Comparison of ENCODE assay signal across 1 cellular context in genomic region chr1:35192853-35193664, GRCh38.
TF ChIP-seq lines count a peak whose summit lies in the region.

A gene with protein sequence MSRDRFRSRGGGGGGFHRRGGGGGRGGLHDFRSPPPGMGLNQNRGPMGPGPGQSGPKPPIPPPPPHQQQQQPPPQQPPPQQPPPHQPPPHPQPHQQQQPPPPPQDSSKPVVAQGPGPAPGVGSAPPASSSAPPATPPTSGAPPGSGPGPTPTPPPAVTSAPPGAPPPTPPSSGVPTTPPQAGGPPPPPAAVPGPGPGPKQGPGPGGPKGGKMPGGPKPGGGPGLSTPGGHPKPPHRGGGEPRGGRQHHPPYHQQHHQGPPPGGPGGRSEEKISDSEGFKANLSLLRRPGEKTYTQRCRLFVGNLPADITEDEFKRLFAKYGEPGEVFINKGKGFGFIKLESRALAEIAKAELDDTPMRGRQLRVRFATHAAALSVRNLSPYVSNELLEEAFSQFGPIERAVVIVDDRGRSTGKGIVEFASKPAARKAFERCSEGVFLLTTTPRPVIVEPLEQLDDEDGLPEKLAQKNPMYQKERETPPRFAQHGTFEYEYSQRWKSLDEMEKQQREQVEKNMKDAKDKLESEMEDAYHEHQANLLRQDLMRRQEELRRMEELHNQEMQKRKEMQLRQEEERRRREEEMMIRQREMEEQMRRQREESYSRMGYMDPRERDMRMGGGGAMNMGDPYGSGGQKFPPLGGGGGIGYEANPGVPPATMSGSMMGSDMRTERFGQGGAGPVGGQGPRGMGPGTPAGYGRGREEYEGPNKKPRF (minus strand): TSS chr1:35193145. CDS start chr1:35193049, 96 bp downstream.

TF ChIP-seq in HepG2, 621 proteins besides CTCF, POLR2A, EP300 and RAD21 (continued from another document and continues in another):
- TF ChIP-seq, protein P1, sequence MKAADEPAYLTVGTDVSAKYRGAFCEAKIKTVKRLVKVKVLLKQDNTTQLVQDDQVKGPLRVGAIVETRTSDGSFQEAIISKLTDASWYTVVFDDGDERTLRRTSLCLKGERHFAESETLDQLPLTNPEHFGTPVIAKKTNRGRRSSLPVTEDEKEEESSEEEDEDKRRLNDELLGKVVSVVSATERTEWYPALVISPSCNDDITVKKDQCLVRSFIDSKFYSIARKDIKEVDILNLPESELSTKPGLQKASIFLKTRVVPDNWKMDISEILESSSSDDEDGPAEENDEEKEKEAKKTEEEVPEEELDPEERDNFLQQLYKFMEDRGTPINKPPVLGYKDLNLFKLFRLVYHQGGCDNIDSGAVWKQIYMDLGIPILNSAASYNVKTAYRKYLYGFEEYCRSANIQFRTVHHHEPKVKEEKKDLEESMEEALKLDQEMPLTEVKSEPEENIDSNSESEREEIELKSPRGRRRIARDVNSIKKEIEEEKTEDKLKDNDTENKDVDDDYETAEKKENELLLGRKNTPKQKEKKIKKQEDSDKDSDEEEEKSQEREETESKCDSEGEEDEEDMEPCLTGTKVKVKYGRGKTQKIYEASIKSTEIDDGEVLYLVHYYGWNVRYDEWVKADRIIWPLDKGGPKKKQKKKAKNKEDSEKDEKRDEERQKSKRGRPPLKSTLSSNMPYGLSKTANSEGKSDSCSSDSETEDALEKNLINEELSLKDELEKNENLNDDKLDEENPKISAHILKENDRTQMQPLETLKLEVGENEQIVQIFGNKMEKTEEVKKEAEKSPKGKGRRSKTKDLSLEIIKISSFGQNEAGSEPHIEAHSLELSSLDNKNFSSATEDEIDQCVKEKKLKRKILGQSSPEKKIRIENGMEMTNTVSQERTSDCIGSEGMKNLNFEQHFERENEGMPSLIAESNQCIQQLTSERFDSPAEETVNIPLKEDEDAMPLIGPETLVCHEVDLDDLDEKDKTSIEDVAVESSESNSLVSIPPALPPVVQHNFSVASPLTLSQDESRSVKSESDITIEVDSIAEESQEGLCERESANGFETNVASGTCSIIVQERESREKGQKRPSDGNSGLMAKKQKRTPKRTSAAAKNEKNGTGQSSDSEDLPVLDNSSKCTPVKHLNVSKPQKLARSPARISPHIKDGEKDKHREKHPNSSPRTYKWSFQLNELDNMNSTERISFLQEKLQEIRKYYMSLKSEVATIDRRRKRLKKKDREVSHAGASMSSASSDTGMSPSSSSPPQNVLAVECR (CRISPR knock-in tag; IDR thresholded peaks at IDR 0.05; ENCODE audit: borderline replicate concordance), result peak; percentile 82; the same call in 1 of the 2 replicates
- TF ChIP-seq TEF (CRISPR knock-in tag; IDR thresholded peaks at IDR 0.05) (peak; percentile 43; the same call in 1 of the 2 replicates), SP5 (CRISPR knock-in tag; IDR thresholded peaks at IDR 0.05; ENCODE audit: borderline replicate concordance, low read depth) (no peak; the same call in 1 of the 2 replicates), ZNF678 (CRISPR knock-in tag; IDR thresholded peaks at IDR 0.05) (0 out of 2 replicates have a peak, but pooled peaks have one; percentile 57), SNRNP70 (IDR thresholded peaks at IDR 0.05; ENCODE audit: low read depth, low read length) (no peak), IRX3 (CRISPR knock-in tag; IDR thresholded peaks at IDR 0.05; ENCODE audit: borderline replicate concordance, low read depth) (peak; percentile 74; the same call in 1 of the 2 replicates), ZBTB20 (CRISPR knock-in tag; IDR thresholded peaks at IDR 0.05; ENCODE audit: borderline replicate concordance, low read depth) (peak; percentile 37; the same call in 1 of the 2 replicates), ZHX2 (IDR thresholded peaks at IDR 0.05; ENCODE audit: low read depth) (peak; percentile 85), ZHX2 (CRISPR knock-in tag; IDR thresholded peaks at IDR 0.05; ENCODE audit: borderline replicate concordance) (no peak), PRMT3 (CRISPR knock-in tag; IDR thresholded peaks at IDR 0.05; ENCODE audit: borderline replicate concordance, low read depth) (0 out of 2 replicates have a peak, but pooled peaks have one; percentile 19), SNAPC5 (CRISPR knock-in tag; IDR thresholded peaks at IDR 0.05; ENCODE audit: borderline replicate concordance) (no peak), POGZ (CRISPR knock-in tag; IDR thresholded peaks at IDR 0.05) (peak; percentile 92), ZNF333 (CRISPR knock-in tag; IDR thresholded peaks at IDR 0.05; ENCODE audit: borderline replicate concordance) (peak; percentile 54)
- TF ChIP-seq, protein P2, sequence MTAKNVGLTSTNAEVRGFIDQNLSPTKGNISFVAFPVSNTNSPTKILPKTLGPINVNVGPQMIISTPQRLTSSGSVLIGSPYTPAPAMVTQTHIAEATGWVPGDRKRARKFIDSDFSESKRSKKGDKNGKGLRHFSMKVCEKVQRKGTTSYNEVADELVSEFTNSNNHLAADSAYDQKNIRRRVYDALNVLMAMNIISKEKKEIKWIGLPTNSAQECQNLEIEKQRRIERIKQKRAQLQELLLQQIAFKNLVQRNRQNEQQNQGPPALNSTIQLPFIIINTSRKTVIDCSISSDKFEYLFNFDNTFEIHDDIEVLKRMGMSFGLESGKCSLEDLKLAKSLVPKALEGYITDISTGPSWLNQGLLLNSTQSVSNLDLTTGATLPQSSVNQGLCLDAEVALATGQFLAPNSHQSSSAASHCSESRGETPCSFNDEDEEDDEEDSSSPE (CRISPR knock-in tag; IDR thresholded peaks at IDR 0.05), result peak; percentile 92
- TF ChIP-seq, protein P3, sequence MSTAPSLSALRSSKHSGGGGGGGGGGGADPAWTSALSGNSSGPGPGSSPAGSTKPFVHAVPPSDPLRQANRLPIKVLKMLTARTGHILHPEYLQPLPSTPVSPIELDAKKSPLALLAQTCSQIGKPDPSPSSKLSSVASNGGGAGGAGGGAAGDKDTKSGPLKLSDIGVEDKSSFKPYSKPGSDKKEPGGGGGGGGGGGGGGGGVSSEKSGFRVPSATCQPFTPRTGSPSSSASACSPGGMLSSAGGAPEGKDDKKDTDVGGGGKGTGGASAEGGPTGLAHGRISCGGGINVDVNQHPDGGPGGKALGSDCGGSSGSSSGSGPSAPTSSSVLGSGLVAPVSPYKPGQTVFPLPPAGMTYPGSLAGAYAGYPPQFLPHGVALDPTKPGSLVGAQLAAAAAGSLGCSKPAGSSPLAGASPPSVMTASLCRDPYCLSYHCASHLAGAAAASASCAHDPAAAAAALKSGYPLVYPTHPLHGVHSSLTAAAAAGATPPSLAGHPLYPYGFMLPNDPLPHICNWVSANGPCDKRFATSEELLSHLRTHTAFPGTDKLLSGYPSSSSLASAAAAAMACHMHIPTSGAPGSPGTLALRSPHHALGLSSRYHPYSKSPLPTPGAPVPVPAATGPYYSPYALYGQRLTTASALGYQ (CRISPR knock-in tag; IDR thresholded peaks at IDR 0.05), result peak; percentile 55; the same call in 1 of the 2 replicates
- TF ChIP-seq, protein P4, sequence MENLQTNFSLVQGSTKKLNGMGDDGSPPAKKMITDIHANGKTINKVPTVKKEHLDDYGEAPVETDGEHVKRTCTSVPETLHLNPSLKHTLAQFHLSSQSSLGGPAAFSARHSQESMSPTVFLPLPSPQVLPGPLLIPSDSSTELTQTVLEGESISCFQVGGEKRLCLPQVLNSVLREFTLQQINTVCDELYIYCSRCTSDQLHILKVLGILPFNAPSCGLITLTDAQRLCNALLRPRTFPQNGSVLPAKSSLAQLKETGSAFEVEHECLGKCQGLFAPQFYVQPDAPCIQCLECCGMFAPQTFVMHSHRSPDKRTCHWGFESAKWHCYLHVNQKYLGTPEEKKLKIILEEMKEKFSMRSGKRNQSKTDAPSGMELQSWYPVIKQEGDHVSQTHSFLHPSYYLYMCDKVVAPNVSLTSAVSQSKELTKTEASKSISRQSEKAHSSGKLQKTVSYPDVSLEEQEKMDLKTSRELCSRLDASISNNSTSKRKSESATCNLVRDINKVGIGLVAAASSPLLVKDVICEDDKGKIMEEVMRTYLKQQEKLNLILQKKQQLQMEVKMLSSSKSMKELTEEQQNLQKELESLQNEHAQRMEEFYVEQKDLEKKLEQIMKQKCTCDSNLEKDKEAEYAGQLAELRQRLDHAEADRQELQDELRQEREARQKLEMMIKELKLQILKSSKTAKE (CRISPR knock-in tag; IDR thresholded peaks at IDR 0.05; ENCODE audit: borderline replicate concordance), result no peak
- TF ChIP-seq, protein P5, sequence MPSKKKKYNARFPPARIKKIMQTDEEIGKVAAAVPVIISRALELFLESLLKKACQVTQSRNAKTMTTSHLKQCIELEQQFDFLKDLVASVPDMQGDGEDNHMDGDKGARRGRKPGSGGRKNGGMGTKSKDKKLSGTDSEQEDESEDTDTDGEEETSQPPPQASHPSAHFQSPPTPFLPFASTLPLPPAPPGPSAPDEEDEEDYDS (CRISPR knock-in tag; IDR thresholded peaks at IDR 0.05), result peak; percentile 98
